Comparison of ENCODE assay signal across 9 cellular contexts in genomic region chr16:4800290-4801041, GRCh38.
A peak's percentile ranks its signal among the peaks of the same experiment; 100 is the strongest.
DNase-seq lines count a peak whose midpoint lies in the region; ATAC-seq and TF ChIP-seq lines count a peak whose summit lies in the region.
"Had no signal": no experiment of that assay in that cellular context is flagged by ENCODE, and none has a peak within 500 bp of the region (broad histone marks: within the 10 kb centered on the region; RNA-seq: fewer than 3 reads in every experiment).

No MANE protein-coding gene starts in this region.

- in situ Hi-C loops in ACHN (cut with HindIII; ENCODE audit: low pct_ligation_motif_present, low pct_unique_long_range_greater_than_20kb, low sequenced_read_pairs) = no loop called here

- peaks cover 3% of the 10 kb centered on the region; the same call in 1 of the 2 replicates for H3K36me3 ChIP-seq in RWPE2 (ENCODE audit: low read depth)
- H3K36me3 ChIP-seq: ovary had no signal

- H3K9me3 ChIP-seq in RWPE2 (ENCODE audit: severe bottlenecking) = no peaks in the 10 kb centered on the region
- H3K9me3 ChIP-seq: ovary had no signal

- no peak overlapping the region for H3K27ac Mint-ChIP-seq in activated T-cell treated with anti-CD3 and anti-CD28 coated beads, Interleukin-2, amount 50 U/mL, for 24 hours

- H3K4me3 ChIP-seq in RWPE2 (ENCODE audit: severe bottlenecking) = peak overlapping the region; percentile 10
- H3K4me3 ChIP-seq: ovary had no signal

- DNase-seq in activated T-cell treated with anti-CD3 and anti-CD28 coated beads, Interleukin-2, amount 50 U/mL, for 24 hours = no peak
- DNase-seq in activated T-cell treated with anti-CD3 and anti-CD28 coated beads, Interleukin-2, amount 50 U/mL, for 48 hours = no peak
- DNase-seq in RWPE2 (ENCODE audit: low spot score) (no peak), globus pallidus (ENCODE audit: low spot score) (peak; percentile 96), putamen (ENCODE audit: low spot score) (peak; percentile 90), NAMALWA (ENCODE audit: low spot score) (no peak), ACHN (no peak)

- H3K9me3 Mint-ChIP-seq in activated T-cell treated with anti-CD3 and anti-CD28 coated beads, Interleukin-2, amount 50 U/mL, for 24 hours = no peaks in the 10 kb centered on the region

- H3K27me3 Mint-ChIP-seq in activated T-cell treated with anti-CD3 and anti-CD28 coated beads, Interleukin-2, amount 50 U/mL, for 24 hours = no peaks in the 10 kb centered on the region

- peaks cover 9% of the 10 kb centered on the region for H3K4me1 ChIP-seq in RWPE2 (ENCODE audit: insufficient read depth, poor library complexity, severe bottlenecking)

- H3K27me3 ChIP-seq in RWPE2 (ENCODE audit: insufficient read depth, poor library complexity, severe bottlenecking) = no peaks in the 10 kb centered on the region
- H3K27me3 ChIP-seq: ovary had no signal

- H3K27ac ChIP-seq in RWPE2 (ENCODE audit: poor library complexity, severe bottlenecking) = peak overlapping the region; percentile 78

- TF ChIP-seq CTCF in RWPE2 (IDR thresholded peaks at IDR 0.05; ENCODE audit: poor library complexity, severe bottlenecking) = no peak

- H3K4me3 Mint-ChIP-seq in activated T-cell treated with anti-CD3 and anti-CD28 coated beads, Interleukin-2, amount 50 U/mL, for 24 hours = peak overlapping the region; percentile 55

- H3K4me1 Mint-ChIP-seq in activated T-cell treated with anti-CD3 and anti-CD28 coated beads, Interleukin-2, amount 50 U/mL, for 24 hours (ENCODE audit: low read depth) = peaks cover 17% of the 10 kb centered on the region

- ATAC-seq in RWPE2 (ENCODE audit: low read depth) (peak; percentile 4; the same call in 1 of the 3 replicates), GM21515 (IDR thresholded peaks at IDR 0.05; ENCODE audit: unreplicated experiment) (no peak)

- peaks cover 20% of the 10 kb centered on the region for H3K36me3 Mint-ChIP-seq in activated T-cell treated with anti-CD3 and anti-CD28 coated beads, Interleukin-2, amount 50 U/mL, for 24 hours (ENCODE audit: low read depth)

Comparison
In these comparisons a context has a peak if more than half of its experiments do, and no peak if none do; other contexts are left out.
1. DNase-seq: peak in globus pallidus (single experiment) and putamen (single experiment); none in activated T-cell treated with anti-CD3 and anti-CD28 coated beads, Interleukin-2, amount 50 U/mL, for 24 hours (single experiment), activated T-cell treated with anti-CD3 and anti-CD28 coated beads, Interleukin-2, amount 50 U/mL, for 48 hours (0 of 2), RWPE2 (single experiment), NAMALWA (single experiment) and ACHN (single experiment).